ENCODE assay signal across 8 cellular contexts in the genomic region with DNA sequence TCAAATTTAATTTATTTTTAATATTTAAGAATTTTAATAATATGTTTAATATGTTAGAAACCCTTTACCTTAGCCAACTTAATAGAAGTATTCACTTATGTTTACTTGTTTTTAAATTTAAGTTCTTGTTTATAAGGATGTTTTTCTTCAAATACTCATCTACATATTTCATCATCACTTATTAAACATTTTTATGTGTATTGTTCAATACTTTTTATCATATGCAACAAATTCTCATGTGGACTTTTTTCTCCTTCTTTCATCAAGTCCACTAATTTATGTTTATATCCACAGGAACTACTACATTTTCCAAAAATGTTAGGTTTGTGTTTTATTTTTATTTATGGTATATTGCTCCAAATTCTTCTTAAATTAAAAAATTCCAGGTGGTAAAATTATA.
"Had no signal": no experiment of that assay in that cellular context is flagged by ENCODE, and none has a peak within 500 bp of the region (broad histone marks: within the 10 kb centered on the region; RNA-seq: fewer than 3 reads in every experiment).

No MANE protein-coding gene starts in this region.

- H3K4me3 ChIP-seq: GM23248, HAP-1 had no signal

- FAIRE-seq: HTR-8/SVneo had no signal

- H3K4me1 ChIP-seq: HAP-1 had no signal

- H3K27ac ChIP-seq: GM23248 had no signal

- H3K4me3 Mint-ChIP-seq: HFFc6 had no signal

- H3K9me3 ChIP-seq: HAP-1 had no signal

- ATAC-seq: HCT116 had no signal

- H3K36me3 ChIP-seq: HAP-1 had no signal

- DNase-seq: GM23248, GOT3, H7, HFFc6, IMR-90 had no signal

- H3K27ac Mint-ChIP-seq: HFFc6 had no signal

- H3K9ac ChIP-seq: GM23248 had no signal
